26 cellular contexts compared by ENCODE assay signal in the genomic region with DNA sequence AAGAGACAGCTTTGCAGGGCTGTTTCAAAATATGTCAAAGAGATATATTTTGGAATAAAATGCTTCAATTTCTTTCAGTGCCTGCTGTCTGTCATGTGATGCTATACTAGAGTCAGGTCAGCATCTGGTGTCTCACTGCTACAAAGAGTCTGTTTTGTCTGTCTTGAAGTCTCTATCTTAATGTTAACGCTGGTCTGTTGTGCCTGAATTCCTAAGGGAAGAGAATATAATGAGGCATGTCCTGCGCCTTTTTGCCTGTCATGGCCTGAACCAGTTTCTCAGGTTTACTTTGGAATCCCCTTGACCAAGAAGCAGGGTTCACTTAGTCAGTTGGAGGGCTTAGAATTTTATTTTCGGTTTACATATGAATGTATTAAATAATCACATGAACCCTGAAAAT.
DNase-seq lines count a peak whose midpoint lies in the region; ATAC-seq, FAIRE-seq and TF ChIP-seq lines count a peak whose summit lies in the region.
"Had no signal": no experiment of that assay in that cellular context is flagged by ENCODE, and none has a peak within 500 bp of the region (broad histone marks: within the 10 kb centered on the region; RNA-seq: fewer than 3 reads in every experiment).

No MANE protein-coding gene starts in this region.

- no peak overlapping the region for H2BK120ac ChIP-seq in H1 (replicated peaks; ENCODE audit: low read depth, low read length)
- no peak overlapping the region for H2BK120ac ChIP-seq in mesendoderm (ENCODE audit: low read depth, low read length)

- no peaks in the 10 kb centered on the region for H3K9me3 ChIP-seq in Loucy (ENCODE audit: insufficient read depth, low read depth, low read length)
- H3K9me3 ChIP-seq in H1 (ENCODE audit: insufficient read depth in 2 of 2, low read depth in 1 of 2, low read length in 1 of 2) = no peaks in the 10 kb centered on the region
- H3K9me3 ChIP-seq: BLaER1 treated with 17β-estradiol and CSF1 and Interleukin-3, amounts not matched to agents 10 nM and 100 nM; SK-N-SH had no signal

- H3K23me2 ChIP-seq in H1 (ENCODE audit: low read depth, low read length) = no peaks in the 10 kb centered on the region

- CTCF ChIA-PET in H1 (lab: Charles Lee; ENCODE audit: partially characterized antibody) = interaction anchor here (0.7 to 2.3 kb wide), 4 partner anchors 10 to 151 kb away, joined by 3 to 6 read pairs (median 4); no protein-coding TSS in a partner anchor

- DNase-seq in H1 (ENCODE audit: low read depth in 1 of 2, low spot score in 2 of 2) (no peak), mesendoderm (peak; percentile 58), mucosa of gallbladder (ENCODE audit: low spot score) (no peak)
- DNase-seq in stimulated activated CD4-positive, alpha-beta T cell treated with anti-CD3 and anti-CD28 coated beads, Interleukin-4, amount 100 ng/mL, for 24 hours = no peak
- DNase-seq: CD4-positive, alpha-beta memory T cell; GDM1; H9; HFFc6; NCI-H1092; NCI-H1436; NCI-H187 treated with DMSO at 0.1 percent for 48 hours; NCI-H2107; NCI-H2227 treated with DMSO at 0.1 percent for 48 hours; NCI-H510A; NK-92 treated with Interleukin-12 subunit alpha and Interleukin-12 subunit beta, amount 100 ng/mL, for 24 hours; SHP77 treated with DMSO at 0.1 percent for 48 hours; SK-N-SH had no signal

- no peaks in the 10 kb centered on the region for H3K36me3 ChIP-seq in Loucy (ENCODE audit: insufficient read depth, low read length)
- no peaks in the 10 kb centered on the region for H3K36me3 ChIP-seq in H1 (ENCODE audit: control insufficient read depth in 2 of 4, insufficient read depth in 4 of 4, low read length in 3 of 4)
- no peaks in the 10 kb centered on the region for H3K36me3 ChIP-seq in mesendoderm (ENCODE audit: control insufficient read depth, insufficient read depth, low read length)
- H3K36me3 ChIP-seq: BLaER1 treated with 17β-estradiol and CSF1 and Interleukin-3, amounts not matched to agents 10 nM and 100 nM had no signal

- H3K4me3 ChIP-seq in Loucy (ENCODE audit: low read length, poor library complexity, severe bottlenecking) = no peak overlapping the region
- H3K4me3 ChIP-seq in H1 (ENCODE audit: extremely low read depth in 1 of 4, insufficient read depth in 2 of 4, low read depth in 3 of 4, low read length in 4 of 4) = no peak overlapping the region
- H3K4me3 ChIP-seq in mesendoderm (ENCODE audit: low read length) = no peak overlapping the region
- H3K4me3 ChIP-seq: BLaER1 treated with 17β-estradiol and CSF1 and Interleukin-3, amounts not matched to agents 10 nM and 100 nM; K562 had no signal

- H2BK5ac ChIP-seq in H1 (ENCODE audit: low read depth, low read length) = no peak overlapping the region
- H2BK5ac ChIP-seq in mesendoderm (ENCODE audit: low read length) = no peak overlapping the region

- TF ChIP-seq CTCF in Loucy (conservative IDR thresholded peaks at IDR 0.05; ENCODE audit: low read length) = no peak
- TF ChIP-seq CTCF in H1 (IDR thresholded peaks at IDR 0.05; ENCODE audit: control extremely low read depth in 1 of 3, insufficient read depth in 1 of 3, low read depth in 1 of 3, low read length in 3 of 3) = no peak

- H3K27ac ChIP-seq in H1 (ENCODE audit: low read depth, low read length) (no peak overlapping the region), mesendoderm (ENCODE audit: low read depth, low read length) (no peak overlapping the region)
- H3K27ac ChIP-seq: BLaER1 treated with 17β-estradiol and CSF1 and Interleukin-3, amounts not matched to agents 10 nM and 100 nM; HL-60; RWPE1 had no signal

- H3K79me2 ChIP-seq in Loucy (ENCODE audit: insufficient read depth, low read length) = no peaks in the 10 kb centered on the region
- H3K79me2 ChIP-seq in H1 (ENCODE audit: control insufficient read depth in 1 of 2, insufficient read depth in 2 of 2, low read length in 2 of 2) = no peaks in the 10 kb centered on the region
- H3K79me2 ChIP-seq in mesendoderm (ENCODE audit: control insufficient read depth, insufficient read depth, low read length) = no peaks in the 10 kb centered on the region

- TF ChIP-seq POLR2A in H1 (IDR thresholded peaks at IDR 0.05; ENCODE audit: control extremely low read depth in 1 of 2, low read depth in 2 of 2, low read length in 2 of 2) = no peak

- ATAC-seq in GM21619 (IDR thresholded peaks at IDR 0.05; ENCODE audit: unreplicated experiment) = no peak
- no peak for ATAC-seq in GM19351 (IDR thresholded peaks at IDR 0.05; ENCODE audit: unreplicated experiment)
- ATAC-seq: HepG2, K562 had no signal

- H3K4me2 ChIP-seq in Loucy (ENCODE audit: low read depth, low read length, poor library complexity, severe bottlenecking) (no peak overlapping the region), H1 (ENCODE audit: insufficient read depth in 1 of 2, low read depth in 2 of 2, low read length in 2 of 2) (no peak overlapping the region), mesendoderm (ENCODE audit: low read length) (no peak overlapping the region)
- H3K4me2 ChIP-seq: BLaER1 treated with 17β-estradiol and CSF1 and Interleukin-3, amounts not matched to agents 10 nM and 100 nM; SK-N-SH had no signal

- H3K18ac ChIP-seq in H1 (ENCODE audit: extremely low read depth, low read length) (no peak overlapping the region), mesendoderm (ENCODE audit: low read length) (no peak overlapping the region)

- H3K4ac ChIP-seq in H1 (replicated peaks; ENCODE audit: insufficient read length, low read depth, low read length) (no peak overlapping the region), mesendoderm (ENCODE audit: low read depth, low read length) (no peak overlapping the region)

- H4K91ac ChIP-seq in H1 (replicated peaks; ENCODE audit: insufficient read length, low read length) = no peak overlapping the region

- POLR2A ChIA-PET in H1 (lab: Charles Lee; ENCODE audit: partially characterized antibody) = no interaction called here

- H3K14ac ChIP-seq in H1 (ENCODE audit: insufficient read length) = no peak overlapping the region

- H2BK12ac ChIP-seq in H1 (ENCODE audit: low read depth, low read length) = no peak overlapping the region

- H2BK15ac ChIP-seq in H1 (ENCODE audit: low read length) (no peak overlapping the region), mesendoderm (replicated peaks; ENCODE audit: low read depth) (no peak overlapping the region)

- H3K9ac ChIP-seq in Loucy (ENCODE audit: low read depth, low read length, poor library complexity, severe bottlenecking) = no peak overlapping the region
- H3K9ac ChIP-seq in H1 (replicated peaks in 1 of 4; ENCODE audit: extremely low read depth in 1 of 4, low read depth in 3 of 4, low read length in 3 of 4) = no peak overlapping the region
- H3K9ac ChIP-seq in mesendoderm (ENCODE audit: low read length) = no peak overlapping the region
- H3K9ac ChIP-seq: BLaER1 treated with 17β-estradiol and CSF1 and Interleukin-3, amounts not matched to agents 10 nM and 100 nM; SK-N-SH had no signal

- no peak overlapping the region for H3K23ac ChIP-seq in H1 (ENCODE audit: insufficient read length)
- no peak overlapping the region for H3K23ac ChIP-seq in mesendoderm (ENCODE audit: low read length)

- no peaks in the 10 kb centered on the region for H3F3A ChIP-seq in Loucy (ENCODE audit: low read depth)

- H2AK5ac ChIP-seq in H1 (ENCODE audit: low read depth, low read length) (no peak overlapping the region), mesendoderm (ENCODE audit: low read length) (no peak overlapping the region)

- H2AFZ ChIP-seq in Loucy (ENCODE audit: low read length) = peak overlapping the region; percentile 55; the same call in 1 of the 2 replicates
- H2AFZ ChIP-seq in H1 (ENCODE audit: low read length) = no peak overlapping the region

- H3K4me1 ChIP-seq in Loucy (ENCODE audit: insufficient read depth, low read length, poor library complexity, severe bottlenecking) (peaks cover 3% of the 10 kb centered on the region), H1 (replicated peaks in 1 of 4; ENCODE audit: control insufficient read depth in 3 of 4, insufficient read depth in 4 of 4, low read length in 3 of 4) (peaks cover 0 to 5% (median 0%) of the 10 kb centered on the region in 4 experiments; a peak in 1 of 7 replicates), mesendoderm (ENCODE audit: control insufficient read depth, low read depth, low read length) (peaks cover 1% of the 10 kb centered on the region)

- no peaks in the 10 kb centered on the region for H3K9me2 ChIP-seq in Loucy (replicated peaks; ENCODE audit: low read depth, low read length)
- H3K9me2 ChIP-seq: SK-N-SH had no signal

- WGBS in H1 (ENCODE audit: extremely low coverage in 1 of 2, insufficient coverage in 1 of 2, insufficient read length in 1 of 2, insufficient replicate concordance in 2 of 2, low coverage in 1 of 2, low lambda C conversion rate in 2 of 2, missing lambda C conversion rate in 1 of 2), 2 experiments = 64% methylated on average over 3 of the region's 3 CpGs; no CpG with 5 or more reads in 1 of the 2 experiments
- WGBS in mesendoderm (ENCODE audit: extremely low coverage, insufficient coverage, low lambda C conversion rate) = no CpG with 5 or more reads among the region's 3 CpGs

- H2BK20ac ChIP-seq in H1 (ENCODE audit: low read length) = no peak overlapping the region

- TF ChIP-seq EP300 in H1 (IDR thresholded peaks at IDR 0.05; ENCODE audit: borderline replicate concordance in 1 of 2, low read depth in 2 of 2, low read length in 2 of 2) = no peak

- H3K79me1 ChIP-seq in H1 (ENCODE audit: low read depth, low read length) (no peaks in the 10 kb centered on the region), mesendoderm (ENCODE audit: low read length) (no peaks in the 10 kb centered on the region)

- no peak for TF ChIP-seq RAD21 in H1 (IDR thresholded peaks at IDR 0.05 in 1 of 2, conservative IDR thresholded peaks at IDR 0.05 in 1 of 2; ENCODE audit: low read depth in 2 of 2, low read length in 2 of 2)

- H4K8ac ChIP-seq in H1 (ENCODE audit: extremely low read depth, insufficient read depth, low read length) = no peak overlapping the region
- no peak overlapping the region for H4K8ac ChIP-seq in mesendoderm (ENCODE audit: low read depth, low read length)

- H3K27me3 ChIP-seq in Loucy (ENCODE audit: insufficient read depth, low read length, poor library complexity, severe bottlenecking) = no peaks in the 10 kb centered on the region
- H3K27me3 ChIP-seq in H1 (replicated peaks in 1 of 4; ENCODE audit: control insufficient read depth in 3 of 4, extremely low read depth in 1 of 4, insufficient read depth in 3 of 4, low read length in 3 of 4) = no peaks in the 10 kb centered on the region
- no peaks in the 10 kb centered on the region for H3K27me3 ChIP-seq in mesendoderm (ENCODE audit: insufficient read depth, low read length, poor library complexity)
- H3K27me3 ChIP-seq: BLaER1 treated with 17β-estradiol and CSF1 and Interleukin-3, amounts not matched to agents 10 nM and 100 nM had no signal

- H4K20me1 ChIP-seq in Loucy (ENCODE audit: insufficient read depth, low read length, poor library complexity, severe bottlenecking) = no peaks in the 10 kb centered on the region
- H4K20me1 ChIP-seq in H1 (replicated peaks in 1 of 2; ENCODE audit: control insufficient read depth in 1 of 2, insufficient read depth in 2 of 2, low read length in 2 of 2) = no peaks in the 10 kb centered on the region
- H4K20me1 ChIP-seq: BLaER1 treated with 17β-estradiol and CSF1 and Interleukin-3, amounts not matched to agents 10 nM and 100 nM had no signal

- no peak overlapping the region for H3K56ac ChIP-seq in H1 (replicated peaks; ENCODE audit: insufficient read length, low read depth, low read length)
- H3K56ac ChIP-seq in mesendoderm (ENCODE audit: low read length) = no peak overlapping the region

- FAIRE-seq in H1 (lab: Jason Lieb, UNC) = no peak
- FAIRE-seq: GM19239, HepG2, K562 had no signal

- H4K5ac ChIP-seq in H1 (ENCODE audit: insufficient read length, low read depth, low read length) = no peak overlapping the region
- no peak overlapping the region for H4K5ac ChIP-seq in mesendoderm (ENCODE audit: low read length)
